Comparison of ENCODE assay signal across 8 cellular contexts in the genomic region with DNA sequence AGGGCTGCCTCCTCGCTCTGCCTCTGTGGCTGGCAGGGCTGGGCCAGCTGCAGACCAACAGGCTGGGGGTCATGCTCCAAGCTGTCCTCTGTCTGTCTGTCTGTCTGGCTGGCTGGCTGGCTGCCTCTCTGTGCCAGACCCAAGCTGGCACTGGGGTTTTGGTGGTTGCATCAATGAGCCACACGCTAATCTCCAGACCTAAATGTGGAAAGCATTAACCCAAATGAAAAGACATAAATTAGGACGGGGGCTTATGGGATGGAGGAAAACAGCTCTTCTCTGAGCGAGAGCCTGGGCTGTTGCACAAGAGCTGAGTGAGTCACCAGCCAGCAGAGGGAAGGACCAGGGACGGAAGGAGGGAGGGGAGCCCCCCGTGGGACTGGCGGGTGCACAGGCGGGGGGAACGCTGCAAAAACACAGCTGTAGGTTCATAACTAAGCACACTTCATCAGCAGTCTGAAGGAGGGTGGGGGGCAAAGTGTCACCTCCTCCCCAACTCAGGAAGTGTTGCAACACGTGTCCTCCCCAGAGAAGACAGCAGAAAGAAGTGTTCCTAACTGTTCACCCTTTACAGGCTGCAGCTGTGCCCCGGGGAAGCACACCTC.
DNase-seq lines count a peak whose midpoint lies in the region; ATAC-seq, FAIRE-seq and TF ChIP-seq lines count a peak whose summit lies in the region.

No MANE protein-coding gene starts in this region.

- in situ Hi-C loops in K562 (cut with MboI) = no loop called here

- no peaks in the 10 kb centered on the region for H3K9me3 ChIP-seq in K562 (replicated peaks; ENCODE audit: control insufficient read depth, insufficient read depth, low read depth, low read length)

- ATAC-seq in HG03103 (IDR thresholded peaks at IDR 0.05; ENCODE audit: low read depth, unreplicated experiment) (peak; percentile 44), K562 (no peak), GM19324 (IDR thresholded peaks at IDR 0.05; ENCODE audit: low FRiP score, unreplicated experiment) (no peak)

- no peak for TF ChIP-seq RAD21 in K562 (CRISPR knock-in tag; conservative IDR thresholded peaks at IDR 0.05 in 1 of 2, IDR thresholded peaks at IDR 0.05 in 1 of 2)

- no peak overlapping the region for H3K4me3 ChIP-seq in K562

- H3K4me1 Mint-ChIP-seq in T-helper 1 cell treated with Interleukin-12 subunit alpha and Interleukin-12 subunit beta and Interleukin-4 antibody, amounts not matched to agents 30 μg/mL and 1 μg/mL, for 36 hours (ENCODE audit: low read depth) = peaks cover 16% of the 10 kb centered on the region

- no TSS peak for BruUV-seq in K562 (replicated peaks; lab: Mats Ljungman, UMichigan)

- no peak for FAIRE-seq in K562 (lab: Jason Lieb, UNC)

- H3K4me1 ChIP-seq in K562 (replicated peaks in 1 of 2; ENCODE audit: control insufficient read depth in 2 of 2, insufficient read depth in 2 of 2, low read length in 2 of 2) = no peaks in the 10 kb centered on the region

- intact Hi-C loops in K562 (cut with micrococcal nuclease) = no loop called here

- TF ChIP-seq EP300 in K562 (IDR thresholded peaks at IDR 0.05; ENCODE audit: low read length) = no peak

- CTCF ChIA-PET in K562 (lab: Yijun Ruan, JAX; ENCODE audit: low intra/inter-chr PET ratio) = no interaction called here

- H3K9ac ChIP-seq in K562 (ENCODE audit: insufficient read depth in 1 of 2, low read depth in 2 of 2, low read length in 2 of 2) = no peak overlapping the region

- peaks cover 0 to 4% of the 10 kb centered on the region in 2 experiments; a peak in 1 of 5 replicates for H3K27me3 ChIP-seq in K562 (ENCODE audit: control insufficient read depth in 2 of 2, insufficient read depth in 2 of 2, low read length in 2 of 2)

- POLR2A ChIA-PET in K562 (lab: Yijun Ruan, JAX) = interaction anchor here (0.6 to 0.7 kb wide), 2 partner anchors 70 to 166 kb away, joined by 3 to 4 read pairs; no protein-coding TSS in a partner anchor

- H3K9me3 Mint-ChIP-seq in T-helper 1 cell treated with Interleukin-12 subunit alpha and Interleukin-12 subunit beta and Interleukin-4 antibody, amounts not matched to agents 30 μg/mL and 1 μg/mL, for 36 hours = no peaks in the 10 kb centered on the region

- WGBS in K562 (ENCODE audit: insufficient coverage, low coverage, missing lambda C conversion rate) = 0% methylated on average over 10 of the region's 11 CpGs

- H3K9me1 ChIP-seq in K562 (ENCODE audit: control insufficient read depth, insufficient read depth, low read length) = no peaks in the 10 kb centered on the region

- no peak overlapping the region for H3K4me2 ChIP-seq in K562 (ENCODE audit: insufficient read depth, low read length)

- no peak overlapping the region for H2AFZ ChIP-seq in K562 (ENCODE audit: low read depth, low read length)

- no peaks in the 10 kb centered on the region for H3K36me3 ChIP-seq in K562 (ENCODE audit: control insufficient read depth, insufficient read depth, low read length)

- peak; percentile 74 for DNase-seq in ELF-1 (ENCODE audit: low read depth, low spot score)
- no peak for DNase-seq in K562 (ENCODE audit: extremely low read depth in 1 of 4, low spot score in 3 of 4)
- DNase-seq in kidney tubule cell (ENCODE audit: low spot score) = peak; percentile 49
- DNase-seq in stimulated activated CD4-positive, alpha-beta T cell treated with anti-CD3 and anti-CD28 coated beads, Interleukin-1b, Interleukin-23, amount 100 ng/mL, for 48 hours = peak; percentile 27
- DNase-seq in DMS153 treated with DMSO at 0.1 percent for 48 hours (lab: John Stamatoyannopoulos, UW; ENCODE audit: unreplicated experiment) = no peak

- no peak overlapping the region for H3K27ac ChIP-seq in K562 (ENCODE audit: extremely low read depth, low read depth, low read length)

- H4K20me1 ChIP-seq in K562 (replicated peaks; ENCODE audit: control insufficient read depth, insufficient read depth, low read length) = no peaks in the 10 kb centered on the region

- peak overlapping the region; percentile 42 for H3K4me3 Mint-ChIP-seq in T-helper 1 cell treated with Interleukin-12 subunit alpha and Interleukin-12 subunit beta and Interleukin-4 antibody, amounts not matched to agents 30 μg/mL and 1 μg/mL, for 36 hours

- TF ChIP-seq CTCF in K562 (IDR thresholded peaks at IDR 0.05 in 2 of 3, conservative IDR thresholded peaks at IDR 0.05 in 1 of 3; ENCODE audit: insufficient read depth in 2 of 3, low read depth in 1 of 3, low read length in 3 of 3) = no peak

- H3K27ac Mint-ChIP-seq in T-helper 1 cell treated with Interleukin-12 subunit alpha and Interleukin-12 subunit beta and Interleukin-4 antibody, amounts not matched to agents 30 μg/mL and 1 μg/mL, for 36 hours = peak overlapping the region; percentile 7

- H3K27me3 Mint-ChIP-seq in T-helper 1 cell treated with Interleukin-12 subunit alpha and Interleukin-12 subunit beta and Interleukin-4 antibody, amounts not matched to agents 30 μg/mL and 1 μg/mL, for 36 hours (ENCODE audit: low read depth) = peaks cover 20% of the 10 kb centered on the region

- H3K36me3 Mint-ChIP-seq in T-helper 1 cell treated with Interleukin-12 subunit alpha and Interleukin-12 subunit beta and Interleukin-4 antibody, amounts not matched to agents 30 μg/mL and 1 μg/mL, for 36 hours (ENCODE audit: low read depth) = no peaks in the 10 kb centered on the region

- H3K79me2 ChIP-seq in K562 (ENCODE audit: control insufficient read depth, insufficient read depth, low read length) = no peaks in the 10 kb centered on the region

- no peak for TF ChIP-seq POLR2A in K562 (conservative IDR thresholded peaks at IDR 0.05)

TF ChIP-seq in K562, 482 proteins besides CTCF, POLR2A, EP300 and RAD21:
- no peak for TF ChIP-seq RUNX1 (IDR thresholded peaks at IDR 0.05; ENCODE audit: low read depth)
- peak; percentile 52; the same call in 1 of the 2 replicates for TF ChIP-seq JUND (IDR thresholded peaks at IDR 0.05; ENCODE audit: borderline replicate concordance, low read depth, low read length)
- no peak for TF ChIP-seq JUND (tag; IDR thresholded peaks at IDR 0.05; ENCODE audit: borderline replicate concordance, low read depth, low read length)
- no peak for TF ChIP-seq MAFF (IDR thresholded peaks at IDR 0.05; ENCODE audit: low read length)
- no peak for TF ChIP-seq TSC22D4 (tag; IDR thresholded peaks at IDR 0.05)
- no peak for TF ChIP-seq CEBPG (CRISPR knock-in tag; IDR thresholded peaks at IDR 0.05)
- 0 out of 4 replicates have a peak, but pooled peaks of 1 of the 2 experiments have one; percentile 23 for TF ChIP-seq CEBPG (tag; conservative IDR thresholded peaks at IDR 0.05 in 1 of 2, IDR thresholded peaks at IDR 0.05 in 1 of 2)
- TF ChIP-seq, protein P1, sequence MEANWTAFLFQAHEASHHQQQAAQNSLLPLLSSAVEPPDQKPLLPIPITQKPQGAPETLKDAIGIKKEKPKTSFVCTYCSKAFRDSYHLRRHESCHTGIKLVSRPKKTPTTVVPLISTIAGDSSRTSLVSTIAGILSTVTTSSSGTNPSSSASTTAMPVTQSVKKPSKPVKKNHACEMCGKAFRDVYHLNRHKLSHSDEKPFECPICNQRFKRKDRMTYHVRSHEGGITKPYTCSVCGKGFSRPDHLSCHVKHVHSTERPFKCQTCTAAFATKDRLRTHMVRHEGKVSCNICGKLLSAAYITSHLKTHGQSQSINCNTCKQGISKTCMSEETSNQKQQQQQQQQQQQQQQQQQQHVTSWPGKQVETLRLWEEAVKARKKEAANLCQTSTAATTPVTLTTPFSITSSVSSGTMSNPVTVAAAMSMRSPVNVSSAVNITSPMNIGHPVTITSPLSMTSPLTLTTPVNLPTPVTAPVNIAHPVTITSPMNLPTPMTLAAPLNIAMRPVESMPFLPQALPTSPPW (CRISPR knock-in tag; IDR thresholded peaks at IDR 0.05) = peak; percentile 44; the same call in 1 of the 2 replicates
- peak; percentile 83 for TF ChIP-seq CEBPB (tag; IDR thresholded peaks at IDR 0.05)

Comparison
In these comparisons a context has a peak if more than half of its experiments do, and no peak if none do; other contexts are left out.
1. DNase-seq: peak in ELF-1 (single experiment), kidney tubule cell (single experiment) and stimulated activated CD4-positive, alpha-beta T cell treated with anti-CD3 and anti-CD28 coated beads, Interleukin-1b, Interleukin-23, amount 100 ng/mL, for 48 hours (single experiment); none in K562 (0 of 4) and DMS153 treated with DMSO at 0.1 percent for 48 hours (single experiment).